In the genomic region with DNA sequence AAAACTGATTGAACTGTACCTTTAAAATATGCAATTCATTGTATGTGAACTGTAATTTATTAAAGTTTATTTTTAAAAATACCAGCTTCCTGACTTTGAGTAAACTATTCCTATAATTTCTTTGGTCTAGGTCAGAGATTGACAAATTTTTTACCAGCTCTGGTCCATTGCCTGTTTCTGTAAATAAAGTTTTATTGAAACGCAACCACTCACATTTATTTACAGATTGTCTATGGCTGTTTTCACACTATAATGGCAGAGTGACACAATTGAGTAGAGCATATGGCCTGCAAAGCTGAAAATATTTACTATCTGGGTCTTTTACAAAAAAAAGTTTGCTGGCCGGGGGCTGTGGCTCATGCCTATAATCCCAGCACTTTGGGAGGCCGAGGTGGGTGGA, we compare ENCODE assay signal across 26 cellular contexts.
"Had no signal": no experiment of that assay in that cellular context is flagged by ENCODE, and none has a peak within 500 bp of the region (broad histone marks: within the 10 kb centered on the region; RNA-seq: fewer than 3 reads in every experiment).

No MANE protein-coding gene starts in this region.

- FAIRE-seq: urothelium cell line had no signal

- ATAC-seq: stimulated activated memory B cell treated with anti-CD40 and anti-IgM and Interleukin-4, amounts not matched to agents 10 μg/mL and 1 μg/mL and 100 μg/mL, for 72 hours; stimulated activated naive B cell treated with anti-CD40 and anti-IgM and Interleukin-4, amounts not matched to agents 10 μg/mL and 1 μg/mL and 100 μg/mL, for 72 hours; stimulated activated naive CD8-positive, alpha-beta T cell treated with anti-CD3 and anti-CD28 coated beads, Interleukin-15, amount 100 ng/mL, for 72 hours; stimulated activated naive CD8-positive, alpha-beta T cell treated with anti-CD3 and anti-CD28 coated beads, Interleukin-15, Interleukin-2, amounts not matched to agents 100 U/mL and 50 U/mL, for 24 hours; upper lobe of right lung had no signal

- H3K27ac ChIP-seq: stomach, suprapubic skin, testis, thoracic aorta, thyroid gland, tibial artery, tibial nerve, transverse colon, upper lobe of left lung, upper lobe of right lung, uterus, vagina had no signal

- DNase-seq: stimulated activated CD4-positive, alpha-beta T cell treated with anti-CD3 and anti-CD28 coated beads, Interleukin-2, amount 100 ng/mL, for 48 hours; stimulated activated CD4-positive, alpha-beta T cell treated with anti-CD3 and anti-CD28 coated beads, Interleukin-4, amount 100 ng/mL, for 1 hour; stimulated activated CD4-positive, alpha-beta T cell treated with anti-CD3 and anti-CD28 coated beads, Interleukin-4, amount 100 ng/mL, for 24 hours; stimulated activated CD4-positive, alpha-beta T cell treated with anti-CD3 and anti-CD28 coated beads, Interleukin-4, amount 100 ng/mL, for 4 hours; stimulated activated CD8-positive, alpha-beta memory T cell treated with anti-CD3 and anti-CD28 coated beads, Interleukin-4, amount 100 ng/mL, for 48 hours; stimulated activated naive B cell treated with anti-CD40 and anti-IgM and Interleukin-4, amounts not matched to agents 10 μg/mL and 1 μg/mL and 100 μg/mL, for 72 hours; stimulated activated naive CD4-positive, alpha-beta T cell; stimulated activated naive CD4-positive, alpha-beta T cell treated with Interleukin-2 at 50 U/mL for 16 hours; stimulated activated naive CD8-positive, alpha-beta T cell treated with anti-CD3 and anti-CD28 coated beads, Interleukin-15, amount 100 ng/mL, for 72 hours; stimulated activated naive CD8-positive, alpha-beta T cell treated with anti-CD3 and anti-CD28 coated beads, Interleukin-15, Interleukin-2, amounts not matched to agents 100 U/mL and 50 U/mL, for 24 hours; stomach; substantia nigra; testis; thyroid gland; tibial artery; transverse colon; trophoblast cell; upper lobe of left lung; upper lobe of right lung; uterus had no signal

- H3K9me3 ChIP-seq: suprapubic skin, testis, thoracic aorta, thyroid gland, tibial artery, transverse colon, upper lobe of left lung, upper lobe of right lung, uterus, vagina had no signal

- H3K4me1 ChIP-seq: stomach, testis, transverse colon, upper lobe of left lung, upper lobe of right lung, vagina had no signal

- H3K36me3 ChIP-seq: stomach, suprapubic skin, thoracic aorta, thyroid gland, tibial artery, tibial nerve, transverse colon, upper lobe of left lung, upper lobe of right lung, uterus, vagina had no signal

- H3K27me3 ChIP-seq: stomach, suprapubic skin, testis, thyroid gland, tibial nerve, transverse colon, upper lobe of left lung, upper lobe of right lung, uterus, vagina had no signal

- H3K4me3 ChIP-seq: stomach, suprapubic skin, testis, thoracic aorta, thyroid gland, tibial artery, tibial nerve, transverse colon, upper lobe of left lung, upper lobe of right lung, uterus, vagina had no signal
